Comparison of ENCODE assay signal across 9 cellular contexts in the genomic region with DNA sequence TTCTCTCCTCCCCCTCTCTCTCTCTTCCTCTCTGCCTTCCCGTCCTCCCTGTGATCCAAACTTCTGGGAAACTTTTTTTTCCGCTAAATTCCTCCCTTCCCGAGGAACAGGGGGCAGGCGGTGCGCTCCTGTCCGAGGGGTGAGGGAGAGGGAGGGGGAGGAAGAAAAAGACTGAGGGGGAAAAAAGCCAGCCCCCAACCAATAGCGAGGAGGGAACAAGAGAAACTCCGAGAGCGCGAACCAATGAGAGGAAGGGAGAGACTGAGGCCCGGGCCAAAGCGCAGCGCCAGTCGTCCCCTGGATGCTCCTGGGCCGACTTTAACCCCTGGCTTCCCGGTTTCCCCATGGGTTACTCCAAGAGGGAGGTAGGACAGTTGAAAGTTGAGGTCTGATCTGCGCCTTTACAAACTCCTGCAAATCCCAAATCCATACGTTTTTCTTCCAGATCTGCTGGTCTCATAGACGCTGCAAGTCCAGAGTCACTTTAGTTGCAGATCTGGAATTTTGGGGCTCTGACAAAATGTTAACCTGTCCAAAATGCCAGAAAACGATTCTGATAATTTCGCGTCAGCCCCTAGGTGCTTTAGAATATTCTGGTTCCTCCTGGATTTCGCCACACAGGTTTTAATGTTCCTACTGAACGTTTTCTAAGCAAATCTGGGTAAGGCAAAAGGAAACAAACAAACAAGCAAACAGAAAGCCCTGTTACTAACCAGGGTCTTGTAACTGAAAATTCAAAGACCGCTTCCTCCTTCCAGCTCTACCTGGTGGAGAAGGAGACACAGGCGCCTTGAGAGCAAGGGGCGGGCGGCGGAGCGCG. TPM values are rescaled to one million over a fixed set of nuclear protein-coding genes. Genes with fewer than 3 reads are reported as not detected.
DNase-seq lines count a peak whose midpoint lies in the region; ATAC-seq and TF ChIP-seq lines count a peak whose summit lies in the region.
"Had no signal": no experiment of that assay in that cellular context is flagged by ENCODE, and none has a peak within 500 bp of the region (broad histone marks: within the 10 kb centered on the region; RNA-seq: fewer than 3 reads in every experiment).

A gene (minus strand): TSS at position 158 of the 820 bp plus-strand sequence. CDS start 548 bp downstream, outside the sequence.

- H3K4me3 ChIP-seq in brain microvascular endothelial cell (ENCODE audit: low read depth, low read length): peak within 1 kb of the TSS; percentile 64

- TF ChIP-seq CTCF in HFFc6 (IDR thresholded peaks at IDR 0.05) (no peak), brain microvascular endothelial cell (IDR thresholded peaks at IDR 0.05; ENCODE audit: low read depth, low read length, missing control alignments) (no peak), GM20000 (IDR thresholded peaks at IDR 0.05; ENCODE audit: extremely low read depth, missing control alignments) (no peak)

- DNase-seq in HFFc6: no peak
- peak; percentile 77 for DNase-seq in brain microvascular endothelial cell
- DNase-seq in iPS-NIHi7 (ENCODE audit: extremely low spot score): peak; percentile 75
- no peak for DNase-seq in stimulated activated effector memory CD8-positive, alpha-beta T cell treated with anti-CD3 and anti-CD28 coated beads, Interleukin-12 subunit alpha, Interleukin-12 subunit beta, amount 100 ng/mL, for 72 hours (ENCODE audit: low spot score in 2 of 2)
- no peak for DNase-seq in GM20000 (ENCODE audit: low spot score)

- H3K27ac Mint-ChIP-seq in HFFc6: peak within 1 kb of the TSS; percentile 96
- H3K27ac Mint-ChIP-seq in stimulated activated effector memory CD8-positive, alpha-beta T cell treated with anti-CD3 and anti-CD28 coated beads, Interleukin-12 subunit alpha, Interleukin-12 subunit beta, amount 100 ng/mL, for 72 hours: no peak within 1 kb of the TSS

- H3K27me3 ChIP-seq in brain microvascular endothelial cell (replicated peaks): no peaks in the 10 kb centered on the region

- H3K4me1 Mint-ChIP-seq in HFFc6 (ENCODE audit: low read depth): peaks cover 45% of the 10 kb centered on the region
- peaks cover 15% of the 10 kb centered on the region for H3K4me1 Mint-ChIP-seq in stimulated activated effector memory CD8-positive, alpha-beta T cell treated with anti-CD3 and anti-CD28 coated beads, Interleukin-12 subunit alpha, Interleukin-12 subunit beta, amount 100 ng/mL, for 72 hours

- H3K27ac ChIP-seq in brain microvascular endothelial cell: peak within 1 kb of the TSS; percentile 93

- H3K36me3 ChIP-seq in brain microvascular endothelial cell (replicated peaks): peaks cover 3% of the 10 kb centered on the region

- in situ Hi-C loops in brain microvascular endothelial cell (cut with HindIII; ENCODE audit: low pct_ligation_motif_present, low sequenced_read_pairs): no loop called here

- no peak for ATAC-seq in stimulated activated effector memory CD8-positive, alpha-beta T cell treated with anti-CD3 and anti-CD28 coated beads, Interleukin-12 subunit alpha, Interleukin-12 subunit beta, amount 100 ng/mL, for 72 hours
- ATAC-seq in HG03196 (IDR thresholded peaks at IDR 0.05; ENCODE audit: unreplicated experiment) (no peak), GM21737 (IDR thresholded peaks at IDR 0.05; ENCODE audit: unreplicated experiment) (no peak), GM21526 (IDR thresholded peaks at IDR 0.05; ENCODE audit: low FRiP score, unreplicated experiment) (no peak)

- peaks cover 15% of the 10 kb centered on the region for H3K36me3 Mint-ChIP-seq in HFFc6 (ENCODE audit: low read depth)
- H3K36me3 Mint-ChIP-seq in stimulated activated effector memory CD8-positive, alpha-beta T cell treated with anti-CD3 and anti-CD28 coated beads, Interleukin-12 subunit alpha, Interleukin-12 subunit beta, amount 100 ng/mL, for 72 hours: no peaks in the 10 kb centered on the region

- H3K27me3 Mint-ChIP-seq in HFFc6 (ENCODE audit: insufficient read depth): peaks cover 14% of the 10 kb centered on the region

- H3K4me3 Mint-ChIP-seq in HFFc6: peak within 1 kb of the TSS; percentile 98
- peak within 1 kb of the TSS; percentile 35 for H3K4me3 Mint-ChIP-seq in stimulated activated effector memory CD8-positive, alpha-beta T cell treated with anti-CD3 and anti-CD28 coated beads, Interleukin-12 subunit alpha, Interleukin-12 subunit beta, amount 100 ng/mL, for 72 hours

- peaks cover 6% of the 10 kb centered on the region; the same call in 1 of the 2 replicates for H3K9me3 Mint-ChIP-seq in HFFc6
- no peaks in the 10 kb centered on the region for H3K9me3 Mint-ChIP-seq in stimulated activated effector memory CD8-positive, alpha-beta T cell treated with anti-CD3 and anti-CD28 coated beads, Interleukin-12 subunit alpha, Interleukin-12 subunit beta, amount 100 ng/mL, for 72 hours

RNA-seq across cellular contexts. Expression of the gene that starts here (rescaled TPM):
- total RNA-seq in HFFc6 (2021; fragmentation: NEBNext Ultra II Directional; extraction: Animal tissue kit (Norgen Biotek cat#: 25700)): 10 to 100 TPM in 3 of 6 experiments, 1 to 10 TPM in 3; 5.3 to 12.2 (median 10.0) TPM
- total RNA-seq: T-helper 1 cell treated with Interleukin-12 subunit alpha and Interleukin-12 subunit beta and Interleukin-4 antibody, amounts not matched to agents 30 ng/mL and 1 ng/mL, for 36 hours had no signal

Comparison
In these comparisons a context has a peak if more than half of its experiments do, and no peak if none do; other contexts are left out.
1. DNase-seq: peak in brain microvascular endothelial cell (single experiment) and iPS-NIHi7 (single experiment); none in HFFc6 (single experiment), stimulated activated effector memory CD8-positive, alpha-beta T cell treated with anti-CD3 and anti-CD28 coated beads, Interleukin-12 subunit alpha, Interleukin-12 subunit beta, amount 100 ng/mL, for 72 hours (0 of 2) and GM20000 (single experiment).